In genomic region chr11:32821517-32821916, GRCh38 we compare ENCODE assay signal across 12 cellular contexts. TPM values are rescaled to one million over a fixed set of nuclear protein-coding genes. Genes with fewer than 3 reads are reported as not detected.
DNase-seq lines count a peak whose midpoint lies in the region; ATAC-seq and TF ChIP-seq lines count a peak whose summit lies in the region.
"Had no signal": no experiment of that assay in that cellular context is flagged by ENCODE, and none has a peak within 500 bp of the region (broad histone marks: within the 10 kb centered on the region; RNA-seq: fewer than 3 reads in every experiment).

No MANE protein-coding gene starts in this region.

- peak overlapping the region; percentile 4 for H3K4me3 Mint-ChIP-seq in activated naive CD8-positive, alpha-beta T cell
- H3K4me3 Mint-ChIP-seq in T-cell (no peak overlapping the region), HFFc6 (no peak overlapping the region)
- H3K4me3 Mint-ChIP-seq: mesothelial cell of epicardium had no signal

- peaks cover 12% of the 10 kb centered on the region for H3K4me1 Mint-ChIP-seq in activated naive CD8-positive, alpha-beta T cell (ENCODE audit: low read depth)
- H3K4me1 Mint-ChIP-seq in T-cell: peaks cover 0 to 2% (median 0%) of the 10 kb centered on the region in 3 donors
- H3K4me1 Mint-ChIP-seq in HFFc6 (ENCODE audit: low read depth): peaks cover 16% of the 10 kb centered on the region

- CTCF ChIA-PET in T-cell (lab: Charles Lee): no interaction called here

- peak; percentile 66 to 86 for ATAC-seq in activated naive CD4-positive, alpha-beta T cell treated with anti-CD3 and anti-CD28 coated beads, Interleukin-2, amount 50 U/mL, for 72 hours
- ATAC-seq in T-cell (replicated peaks in 1 of 4): no peak
- no peak for ATAC-seq in HG03175 (IDR thresholded peaks at IDR 0.05; ENCODE audit: unreplicated experiment)
- ATAC-seq: pancreas had no signal

- peaks cover 0 to 7% of the 10 kb centered on the region in 2 donors for H3K36me3 Mint-ChIP-seq in activated naive CD4-positive, alpha-beta T cell treated with anti-CD3 and anti-CD28 coated beads, Interleukin-2, amount 50 U/mL, for 72 hours
- H3K36me3 Mint-ChIP-seq in activated naive CD8-positive, alpha-beta T cell: no peaks in the 10 kb centered on the region
- no peaks in the 10 kb centered on the region for H3K36me3 Mint-ChIP-seq in T-cell
- no peaks in the 10 kb centered on the region for H3K36me3 Mint-ChIP-seq in HFFc6 (ENCODE audit: low read depth)

- no peaks in the 10 kb centered on the region for H3K9me3 Mint-ChIP-seq in activated naive CD4-positive, alpha-beta T cell treated with anti-CD3 and anti-CD28 coated beads, Interleukin-2, amount 50 U/mL, for 72 hours
- H3K9me3 Mint-ChIP-seq in activated naive CD8-positive, alpha-beta T cell (ENCODE audit: low read depth): no peaks in the 10 kb centered on the region
- H3K9me3 Mint-ChIP-seq in T-cell: peaks cover 0 to 2% (median 0%) of the 10 kb centered on the region in 3 donors
- H3K9me3 Mint-ChIP-seq in HFFc6: no peaks in the 10 kb centered on the region
- H3K9me3 Mint-ChIP-seq: mesothelial cell of epicardium had no signal

- no peak overlapping the region for H3K27ac Mint-ChIP-seq in activated naive CD4-positive, alpha-beta T cell treated with anti-CD3 and anti-CD28 coated beads, Interleukin-2, amount 50 U/mL, for 72 hours
- H3K27ac Mint-ChIP-seq in activated naive CD8-positive, alpha-beta T cell: peak overlapping the region; percentile 75
- H3K27ac Mint-ChIP-seq in T-cell: no peak overlapping the region
- no peak overlapping the region for H3K27ac Mint-ChIP-seq in HFFc6
- H3K27ac Mint-ChIP-seq: mesothelial cell of epicardium had no signal

- peaks cover 3% of the 10 kb centered on the region for H3K27me3 Mint-ChIP-seq in activated naive CD8-positive, alpha-beta T cell
- H3K27me3 Mint-ChIP-seq in T-cell (peaks cover 0 to 10% of the 10 kb centered on the region in 2 donors), HFFc6 (ENCODE audit: insufficient read depth) (peaks cover 14% of the 10 kb centered on the region)

- POLR2A ChIA-PET in T-cell (lab: Charles Lee): no interaction called here

- TF ChIP-seq CTCF in GM20000 (IDR thresholded peaks at IDR 0.05; ENCODE audit: extremely low read depth, missing control alignments): no peak
- no peak for TF ChIP-seq CTCF in HFFc6 (IDR thresholded peaks at IDR 0.05)

- DNase-seq in activated naive CD4-positive, alpha-beta T cell treated with anti-CD3 and anti-CD28 coated beads, Interleukin-2, amount 50 U/mL, for 72 hours (ENCODE audit: low spot score in 2 of 2): no peak
- DNase-seq in activated naive CD4-positive, alpha-beta T cell treated with Interleukin-2 at 50 U/mL for 16 hours: no peak
- DNase-seq in HT-29 (ENCODE audit: low spot score) (peak; percentile 77), GM20000 (ENCODE audit: low spot score) (no peak), T-cell (no peak), HFFc6 (no peak)
- DNase-seq: activated CD8-positive, alpha-beta memory T cell treated with anti-CD3 and anti-CD28 coated beads, Interleukin-2, amount 50 U/mL, for 48 hours; pancreas had no signal

RNA-seq across cellular contexts. Expression of gene PRRG4, which starts 8.2 kb away (rescaled TPM):
- under 1 TPM; 0.32 to 0.39 TPM for total RNA-seq in activated naive CD4-positive, alpha-beta T cell treated with anti-CD3 and anti-CD28 coated beads, Interleukin-2, amount 50 U/mL, for 72 hours
- total RNA-seq in HT-29 (2014; rRNA removed; shearing (Covaris generic)): 4.3 and 4.8 TPM in 2 replicates
- under 1 TPM in 4 of 5 donors, not detected in 1; 0.03 to 0.09 (median 0.05) TPM for total RNA-seq in T-cell
- not detected for total RNA-seq in HFFc6 (2021; fragmentation: NEBNext Ultra II Directional; extraction: Animal tissue kit (Norgen Biotek cat#: 25700))

RNA-seq across cellular contexts. Expression of gene CCDC73, which starts 27.1 kb away (rescaled TPM):
- total RNA-seq in activated naive CD4-positive, alpha-beta T cell treated with anti-CD3 and anti-CD28 coated beads, Interleukin-2, amount 50 U/mL, for 72 hours: under 1 TPM in 1 of 2 donors, not detected in 1; 0.10 TPM
- total RNA-seq in HT-29 (2014; rRNA removed; shearing (Covaris generic)): not detected in 2 replicates
- total RNA-seq in T-cell: not detected
- not detected for total RNA-seq in HFFc6 (2021; fragmentation: NEBNext Ultra II Directional; extraction: Animal tissue kit (Norgen Biotek cat#: 25700))
- total RNA-seq: G401 had no signal

Comparison
In these comparisons a context has a peak if more than half of its experiments do, and no peak if none do; other contexts are left out.
1. ATAC-seq: peak in activated naive CD4-positive, alpha-beta T cell treated with anti-CD3 and anti-CD28 coated beads, Interleukin-2, amount 50 U/mL, for 72 hours (2 of 2); none in T-cell (0 of 4) and HG03175 (single experiment).